Comparison of ENCODE assay signal across 19 cellular contexts in genomic region chr7:20306499-20306946, GRCh38. TPM values are rescaled to one million over a fixed set of nuclear protein-coding genes. Genes with fewer than 3 reads are reported as not detected.
DNase-seq lines count a peak whose midpoint lies in the region; ATAC-seq and TF ChIP-seq lines count a peak whose summit lies in the region.
"Had no signal": no experiment of that assay in that cellular context is flagged by ENCODE, and none has a peak within 500 bp of the region (broad histone marks: within the 10 kb centered on the region; RNA-seq: fewer than 3 reads in every experiment).

No MANE protein-coding gene starts in this region.

- H3K27ac Mint-ChIP-seq in endodermal cell, result peak overlapping the region; percentile 52
- H3K27ac Mint-ChIP-seq: activated naive CD4-positive, alpha-beta T cell treated with anti-CD3 and anti-CD28 coated beads, Interleukin-2, amount 10 ng/mL, durations not matched to agents 7 days and 5 days had no signal

- H3K27me3 Mint-ChIP-seq in endodermal cell (ENCODE audit: insufficient read depth), result no peaks in the 10 kb centered on the region
- H3K27me3 Mint-ChIP-seq: activated naive CD4-positive, alpha-beta T cell treated with anti-CD3 and anti-CD28 coated beads, Interleukin-2, amount 10 ng/mL, durations not matched to agents 7 days and 5 days had no signal

- H3K36me3 Mint-ChIP-seq in endodermal cell (ENCODE audit: low read depth), result no peaks in the 10 kb centered on the region
- H3K36me3 Mint-ChIP-seq: activated naive CD4-positive, alpha-beta T cell treated with anti-CD3 and anti-CD28 coated beads, Interleukin-2, amount 10 ng/mL, durations not matched to agents 7 days and 5 days had no signal

- H3K9me3 Mint-ChIP-seq in endodermal cell, result no peaks in the 10 kb centered on the region
- H3K9me3 Mint-ChIP-seq: activated naive CD4-positive, alpha-beta T cell treated with anti-CD3 and anti-CD28 coated beads, Interleukin-2, amount 10 ng/mL, durations not matched to agents 7 days and 5 days had no signal

- H3K4me2 ChIP-seq in neural cell (ENCODE audit: low read length), result no peak overlapping the region

- TF ChIP-seq EP300 in neural cell (conservative IDR thresholded peaks at IDR 0.05; ENCODE audit: poor library complexity, severe bottlenecking), result no peak

- H3K9me3 ChIP-seq in endodermal cell (ENCODE audit: control insufficient read depth, low read length) (no peaks in the 10 kb centered on the region), neural cell (ENCODE audit: low read length) (no peaks in the 10 kb centered on the region)
- H3K9me3 ChIP-seq: heart right ventricle, lower lobe of right lung, upper lobe of right lung had no signal

- H3K27me3 ChIP-seq in endodermal cell (ENCODE audit: control insufficient read depth, insufficient read depth, low read length, poor library complexity, severe bottlenecking) (no peaks in the 10 kb centered on the region), neural cell (ENCODE audit: insufficient read depth, low read depth, low read length) (no peaks in the 10 kb centered on the region)
- H3K27me3 ChIP-seq: heart right ventricle, upper lobe of right lung had no signal

- no peak overlapping the region for H3K4me3 Mint-ChIP-seq in endodermal cell
- H3K4me3 Mint-ChIP-seq: activated naive CD4-positive, alpha-beta T cell treated with anti-CD3 and anti-CD28 coated beads, Interleukin-2, amount 10 ng/mL, durations not matched to agents 7 days and 5 days had no signal

- TF ChIP-seq RAD21 in neural cell (conservative IDR thresholded peaks at IDR 0.05), result no peak

- 67 to 69% methylated on average over 1 to 2 of the region's 2 CpGs for WGBS in endodermal cell (ENCODE audit: insufficient coverage in 1 of 2, insufficient read length in 1 of 2), 2 experiments

- TF ChIP-seq CTCF in endodermal cell (conservative IDR thresholded peaks at IDR 0.05) (no peak), neural cell (IDR thresholded peaks at IDR 0.05; ENCODE audit: poor library complexity, severe bottlenecking) (no peak)

- H3K4me1 Mint-ChIP-seq in endodermal cell, result peaks cover 33% of the 10 kb centered on the region
- H3K4me1 Mint-ChIP-seq: activated naive CD4-positive, alpha-beta T cell treated with anti-CD3 and anti-CD28 coated beads, Interleukin-2, amount 10 ng/mL, durations not matched to agents 7 days and 5 days had no signal

- no peak overlapping the region for H2AFZ ChIP-seq in neural cell (ENCODE audit: low read depth, low read length)
- H2AFZ ChIP-seq: GM23248, parathyroid adenoma had no signal

- no peaks in the 10 kb centered on the region for H3K36me3 ChIP-seq in endodermal cell (ENCODE audit: control insufficient read depth, insufficient read depth, low read length)
- H3K36me3 ChIP-seq in neural cell (ENCODE audit: insufficient read depth, low read length), result no peaks in the 10 kb centered on the region
- H3K36me3 ChIP-seq: heart right ventricle, lower lobe of right lung, upper lobe of right lung had no signal

- DNase-seq in DMS53 treated with DMSO at 0.1 percent for 48 hours (lab: John Stamatoyannopoulos, UW; ENCODE audit: unreplicated experiment) (peak; percentile 88), NCI-H460 (ENCODE audit: extremely low read depth, low read depth) (peak; percentile 92), endodermal cell (peak; percentile 56), NCI-H510A treated with DMSO at 0.1 percent for 48 hours (lab: John Stamatoyannopoulos, UW) (no peak), NCI-H1092 (lab: John Stamatoyannopoulos, UW) (no peak)
- DNase-seq: activated naive CD4-positive, alpha-beta T cell treated with anti-CD3 and anti-CD28 coated beads, Interleukin-2, amount 10 ng/mL, durations not matched to agents 7 days and 5 days; central memory CD4-positive, alpha-beta T cell; heart right ventricle; lower lobe of right lung; NCI-H524 treated with DMSO at 0.1 percent for 48 hours; stimulated activated CD8-positive, alpha-beta memory T cell treated with anti-CD3 and anti-CD28 coated beads, Interleukin-4, amount 100 ng/mL, for 48 hours; T1000; upper lobe of right lung had no signal

- H3K9ac ChIP-seq in endodermal cell (ENCODE audit: extremely low read depth, low read length, poor library complexity, severe bottlenecking), result peak overlapping the region; percentile 23
- H3K9ac ChIP-seq in neural cell (ENCODE audit: low read length), result no peak overlapping the region
- H3K9ac ChIP-seq: GM23248, parathyroid adenoma had no signal

- ATAC-seq in HG03175 (IDR thresholded peaks at IDR 0.05; ENCODE audit: unreplicated experiment), result no peak
- ATAC-seq in GM19023 (IDR thresholded peaks at IDR 0.05; ENCODE audit: unreplicated experiment), result no peak

- H3K4me1 ChIP-seq in endodermal cell (ENCODE audit: control insufficient read depth, insufficient read depth, low read length), result peaks cover 6% of the 10 kb centered on the region
- H3K4me1 ChIP-seq: lower lobe of right lung, parathyroid adenoma, upper lobe of right lung had no signal

- no peaks in the 10 kb centered on the region for H3K79me2 ChIP-seq in neural cell (replicated peaks; ENCODE audit: insufficient read depth, low read length)
- H3K79me2 ChIP-seq: parathyroid adenoma had no signal

- peak overlapping the region; percentile 80 for H3K27ac ChIP-seq in endodermal cell (ENCODE audit: low read depth, low read length)
- H3K27ac ChIP-seq in neural cell (ENCODE audit: low read length), result peak overlapping the region; percentile 37
- H3K27ac ChIP-seq: GM23248, heart right ventricle, lower lobe of right lung, parathyroid adenoma, RWPE1, upper lobe of right lung had no signal

- H3K9me2 ChIP-seq in neural cell (ENCODE audit: insufficient read depth, low read length), result no peaks in the 10 kb centered on the region

- H3K4me3 ChIP-seq in endodermal cell (ENCODE audit: low read length), result no peak overlapping the region
- no peak overlapping the region for H3K4me3 ChIP-seq in neural cell (ENCODE audit: low read length)
- H3K4me3 ChIP-seq: GM23248, heart right ventricle, lower lobe of right lung, upper lobe of right lung had no signal

- H3F3A ChIP-seq in neural cell (ENCODE audit: insufficient read depth, low read length, poor library complexity, severe bottlenecking), result no peaks in the 10 kb centered on the region

- H4K20me1 ChIP-seq in neural cell (ENCODE audit: insufficient read depth), result no peaks in the 10 kb centered on the region

TF ChIP-seq in neural cell, 6 proteins besides CTCF, POLR2A, EP300 and RAD21:
- TF ChIP-seq SMC3 (conservative IDR thresholded peaks at IDR 0.05; ENCODE audit: poor library complexity) (no peak), TAF1 (IDR thresholded peaks at IDR 0.05; ENCODE audit: low read depth) (no peak), POLR2AphosphoS5 (IDR thresholded peaks at IDR 0.05) (no peak), EZH2 (IDR thresholded peaks at IDR 0.05; ENCODE audit: borderline replicate concordance, insufficient read depth, low read length, poor library complexity, severe bottlenecking) (no peak), MXI1 (conservative IDR thresholded peaks at IDR 0.05; ENCODE audit: poor library complexity, severe bottlenecking) (no peak)
- TF ChIP-seq, protein P1, sequence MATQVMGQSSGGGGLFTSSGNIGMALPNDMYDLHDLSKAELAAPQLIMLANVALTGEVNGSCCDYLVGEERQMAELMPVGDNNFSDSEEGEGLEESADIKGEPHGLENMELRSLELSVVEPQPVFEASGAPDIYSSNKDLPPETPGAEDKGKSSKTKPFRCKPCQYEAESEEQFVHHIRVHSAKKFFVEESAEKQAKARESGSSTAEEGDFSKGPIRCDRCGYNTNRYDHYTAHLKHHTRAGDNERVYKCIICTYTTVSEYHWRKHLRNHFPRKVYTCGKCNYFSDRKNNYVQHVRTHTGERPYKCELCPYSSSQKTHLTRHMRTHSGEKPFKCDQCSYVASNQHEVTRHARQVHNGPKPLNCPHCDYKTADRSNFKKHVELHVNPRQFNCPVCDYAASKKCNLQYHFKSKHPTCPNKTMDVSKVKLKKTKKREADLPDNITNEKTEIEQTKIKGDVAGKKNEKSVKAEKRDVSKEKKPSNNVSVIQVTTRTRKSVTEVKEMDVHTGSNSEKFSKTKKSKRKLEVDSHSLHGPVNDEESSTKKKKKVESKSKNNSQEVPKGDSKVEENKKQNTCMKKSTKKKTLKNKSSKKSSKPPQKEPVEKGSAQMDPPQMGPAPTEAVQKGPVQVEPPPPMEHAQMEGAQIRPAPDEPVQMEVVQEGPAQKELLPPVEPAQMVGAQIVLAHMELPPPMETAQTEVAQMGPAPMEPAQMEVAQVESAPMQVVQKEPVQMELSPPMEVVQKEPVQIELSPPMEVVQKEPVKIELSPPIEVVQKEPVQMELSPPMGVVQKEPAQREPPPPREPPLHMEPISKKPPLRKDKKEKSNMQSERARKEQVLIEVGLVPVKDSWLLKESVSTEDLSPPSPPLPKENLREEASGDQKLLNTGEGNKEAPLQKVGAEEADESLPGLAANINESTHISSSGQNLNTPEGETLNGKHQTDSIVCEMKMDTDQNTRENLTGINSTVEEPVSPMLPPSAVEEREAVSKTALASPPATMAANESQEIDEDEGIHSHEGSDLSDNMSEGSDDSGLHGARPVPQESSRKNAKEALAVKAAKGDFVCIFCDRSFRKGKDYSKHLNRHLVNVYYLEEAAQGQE (IDR thresholded peaks at IDR 0.05; ENCODE audit: borderline replicate concordance), result no peak

RNA-seq across cellular contexts. Expression of gene ITGB8, which starts 24.2 kb away (rescaled TPM):
- total RNA-seq in NCI-H460 (2014; rRNA removed; shearing (Covaris generic)), result 15.6 and 18.5 TPM in 2 replicates
- polyA plus RNA-seq in NCI-H460 (2014; cell fraction: nucleus; rRNA removed), result 12.8 and 21.6 TPM in 2 replicates
- total RNA-seq in endodermal cell, result 1 to 10 TPM; 6.5 to 7.6 TPM
- polyA plus RNA-seq in endodermal cell (2013, experiment 1 of 2), result 16.1 TPM
- polyA plus RNA-seq in endodermal cell (2013, experiment 2 of 2), result 14.6 TPM
- polyA plus RNA-seq in neural cell, result 11.2 and 12.2 TPM in 2 replicates
- polyA minus RNA-seq in neural cell, result 29.2 and 32.0 TPM in 2 replicates

Comparison
In these comparisons a context has a peak if more than half of its experiments do, and no peak if none do; other contexts are left out.
1. DNase-seq: peak in DMS53 treated with DMSO at 0.1 percent for 48 hours (single experiment), NCI-H460 (single experiment) and endodermal cell (single experiment); none in NCI-H510A treated with DMSO at 0.1 percent for 48 hours (single experiment) and NCI-H1092 (single experiment).